ENCODE assay signal across 13 cellular contexts in the genomic region with DNA sequence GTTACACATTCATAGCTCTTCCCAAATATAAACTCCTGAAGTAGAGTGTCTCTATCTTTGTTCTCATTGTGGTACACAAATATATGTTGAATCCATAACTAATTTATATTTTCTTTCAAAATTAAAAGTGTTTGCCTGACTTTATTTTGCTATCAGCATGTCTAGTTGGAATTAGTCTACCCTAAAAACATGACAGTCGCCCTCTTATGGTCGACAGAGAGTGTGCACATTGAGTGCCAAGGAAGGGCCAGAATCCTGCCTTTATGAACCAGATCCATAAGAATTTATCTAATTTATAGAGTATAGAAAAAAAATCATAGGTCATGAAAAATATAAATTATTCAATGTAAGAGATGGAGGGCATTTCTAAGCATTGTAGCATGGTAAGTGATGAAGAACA. TPM values are rescaled to one million over a fixed set of nuclear protein-coding genes. Genes with fewer than 3 reads are reported as not detected.
DNase-seq lines count a peak whose midpoint lies in the region; ATAC-seq and TF ChIP-seq lines count a peak whose summit lies in the region.
"Had no signal": no experiment of that assay in that cellular context is flagged by ENCODE, and none has a peak within 500 bp of the region (broad histone marks: within the 10 kb centered on the region; RNA-seq: fewer than 3 reads in every experiment).

No MANE protein-coding gene starts in this region.

- in situ Hi-C loops in GM13976 (cut with MboI; ENCODE audit: low sequenced_read_pairs, unreplicated experiment), result no loop called here

- no peak overlapping the region for H3K27ac Mint-ChIP-seq in endothelial cell (ENCODE audit: unreplicated experiment)
- H3K27ac Mint-ChIP-seq in CD4-positive, alpha-beta T cell, result no peak overlapping the region

- no peaks in the 10 kb centered on the region for H3K4me1 ChIP-seq in A673 (ENCODE audit: insufficient read depth, low read length, poor library complexity, severe bottlenecking)
- H3K4me1 ChIP-seq: adrenal gland had no signal

- intact Hi-C loops in A673 (cut with micrococcal nuclease; ENCODE audit: unreplicated experiment), result no loop called here
- intact Hi-C loops in CD4-positive, alpha-beta T cell (cut with DNase I, micrococcal nuclease), result no loop called here

- no peak overlapping the region for H3K27ac ChIP-seq in A673 (ENCODE audit: low read depth, low read length, poor library complexity, severe bottlenecking)
- H3K27ac ChIP-seq in CD4-positive, alpha-beta T cell (ENCODE audit: low read depth, low read length), result no peak overlapping the region
- H3K27ac ChIP-seq: adrenal gland, RWPE1 had no signal

- DNase-seq in A673 (ENCODE audit: low spot score) (peak; percentile 26), GM13976 (ENCODE audit: low spot score) (no peak), endothelial cell (ENCODE audit: low spot score) (peak; percentile 23), kidney glomerular epithelial cell (lab: John Stamatoyannopoulos, UW) (no peak)
- no peak for DNase-seq in CD4-positive, alpha-beta T cell
- DNase-seq: activated CD4-positive, alpha-beta T cell treated with anti-CD3 and anti-CD28 coated beads, Interleukin-2, amount 50 U/mL, for 48 hours; adrenal gland; C1 segment of cervical spinal cord; retina had no signal

- H3K4me3 Mint-ChIP-seq in endothelial cell (ENCODE audit: unreplicated experiment), result no peak overlapping the region
- no peak overlapping the region for H3K4me3 Mint-ChIP-seq in CD4-positive, alpha-beta T cell

- CTCF ChIA-PET in A673 (lab: Charles Lee), result no interaction called here
- CTCF ChIA-PET in CD4-positive, alpha-beta T cell (lab: Charles Lee), result no interaction called here

- H3K4me3 ChIP-seq in A673 (ENCODE audit: low read depth, low read length, poor library complexity, severe bottlenecking), result no peak overlapping the region
- H3K4me3 ChIP-seq: adrenal gland had no signal

- H3K9me3 Mint-ChIP-seq in endothelial cell (ENCODE audit: unreplicated experiment), result no peaks in the 10 kb centered on the region
- H3K9me3 Mint-ChIP-seq in CD4-positive, alpha-beta T cell, result peaks cover 4% of the 10 kb centered on the region

- H3K27me3 Mint-ChIP-seq in endothelial cell (ENCODE audit: unreplicated experiment), result no peaks in the 10 kb centered on the region
- H3K27me3 Mint-ChIP-seq in CD4-positive, alpha-beta T cell, result no peaks in the 10 kb centered on the region

- ATAC-seq in HG03139 (IDR thresholded peaks at IDR 0.05; ENCODE audit: unreplicated experiment) (no peak), HG03571 (IDR thresholded peaks at IDR 0.05; ENCODE audit: unreplicated experiment) (no peak)
- no peak for ATAC-seq in CD4-positive, alpha-beta T cell (ENCODE audit: poor library complexity)

- no peaks in the 10 kb centered on the region for H3K27me3 ChIP-seq in A673 (replicated peaks; ENCODE audit: insufficient read depth, low read depth, low read length, poor library complexity)
- no peaks in the 10 kb centered on the region for H3K27me3 ChIP-seq in CD4-positive, alpha-beta T cell (ENCODE audit: control insufficient read depth, insufficient read depth, low read length)
- H3K27me3 ChIP-seq: adrenal gland had no signal

- no peaks in the 10 kb centered on the region for H3K36me3 ChIP-seq in A673 (ENCODE audit: insufficient read depth, low read length, poor library complexity, severe bottlenecking)
- H3K36me3 ChIP-seq: adrenal gland had no signal

- no peaks in the 10 kb centered on the region for H3K36me3 Mint-ChIP-seq in endothelial cell (ENCODE audit: low read depth, unreplicated experiment)
- no peaks in the 10 kb centered on the region for H3K36me3 Mint-ChIP-seq in CD4-positive, alpha-beta T cell (ENCODE audit: low read depth)

- no peaks in the 10 kb centered on the region for H3K9me3 ChIP-seq in A673 (ENCODE audit: low read depth, low read length, poor library complexity, severe bottlenecking)
- no peaks in the 10 kb centered on the region for H3K9me3 ChIP-seq in CD4-positive, alpha-beta T cell (ENCODE audit: control insufficient read depth, low read length)
- H3K9me3 ChIP-seq: adrenal gland had no signal

- no TSS peak for BruUV-seq in A673 (replicated peaks; lab: Mats Ljungman, UMichigan)

- POLR2A ChIA-PET in A673 (lab: Charles Lee; ENCODE audit: low non-redundant PET), result interaction anchor here (0.6 kb wide), 1 partner anchor 75 kb away, joined by 3 read pairs; no protein-coding TSS in a partner anchor
- POLR2A ChIA-PET in CD4-positive, alpha-beta T cell (lab: Charles Lee), result no interaction called here

- no peaks in the 10 kb centered on the region for H3K4me1 Mint-ChIP-seq in endothelial cell (ENCODE audit: unreplicated experiment)
- no peaks in the 10 kb centered on the region for H3K4me1 Mint-ChIP-seq in CD4-positive, alpha-beta T cell (ENCODE audit: low read depth)

- TF ChIP-seq CTCF in A673 (conservative IDR thresholded peaks at IDR 0.05; ENCODE audit: low read depth, low read length) (peak; percentile 68), GM13976 (IDR thresholded peaks at IDR 0.05; ENCODE audit: borderline replicate concordance, control extremely low read depth, extremely low read depth, insufficient read depth, missing control alignments) (peak; percentile 16), LNCAP (IDR thresholded peaks at IDR 0.05) (peak; percentile 54), endothelial cell (IDR thresholded peaks at IDR 0.05; ENCODE audit: unreplicated experiment) (peak; percentile 65)
- TF ChIP-seq CTCF in CD4-positive, alpha-beta T cell (IDR thresholded peaks at IDR 0.05), result no peak

RNA-seq across cellular contexts. Expression of a gene that starts 12.3 kb away (rescaled TPM):
- not detected in 2 replicates for total RNA-seq in A673 (2021)
- total RNA-seq in endothelial cell (ENCODE audit: unreplicated experiment), result not detected
- not detected for total RNA-seq in CD4-positive, alpha-beta T cell
- total RNA-seq: adrenal gland had no signal

RNA-seq across cellular contexts. Expression of a gene that starts 40.3 kb away (rescaled TPM):
- not detected in 2 replicates for total RNA-seq in A673 (2021)
- total RNA-seq in endothelial cell (ENCODE audit: unreplicated experiment), result not detected
- total RNA-seq in CD4-positive, alpha-beta T cell, result not detected
- total RNA-seq: adrenal gland had no signal

Comparison
In these comparisons a context has a peak if more than half of its experiments do, and no peak if none do; other contexts are left out.
1. DNase-seq: peak in A673 (single experiment) and endothelial cell (single experiment); none in GM13976 (single experiment), CD4-positive, alpha-beta T cell (0 of 10) and kidney glomerular epithelial cell (single experiment).